Comparison of ENCODE assay signal across 8 cellular contexts in genomic region chr19:12995596-12996541, GRCh38. TPM values are rescaled to one million over a fixed set of nuclear protein-coding genes. Genes with fewer than 3 reads are reported as not detected.
DNase-seq lines count a peak whose midpoint lies in the region; ATAC-seq and TF ChIP-seq lines count a peak whose summit lies in the region.

No MANE protein-coding gene starts in this region.

- H3K9ac ChIP-seq in DND-41 (ENCODE audit: low read depth, low read length) = peak overlapping the region; percentile 46
- no peak overlapping the region for H3K9ac ChIP-seq in Loucy (ENCODE audit: low read depth, low read length, poor library complexity, severe bottlenecking)

- H3K36me3 ChIP-seq in DND-41 (ENCODE audit: insufficient read depth, low read length) (no peaks in the 10 kb centered on the region), Loucy (ENCODE audit: insufficient read depth, low read length) (no peaks in the 10 kb centered on the region), uterus (no peaks in the 10 kb centered on the region), OCI-LY7 (ENCODE audit: insufficient read depth, low read length) (no peaks in the 10 kb centered on the region)

- H3K4me3 ChIP-seq in DND-41 (ENCODE audit: low read depth in 1 of 2, low read length in 2 of 2) (peak overlapping the region in 1 of 2 experiments; percentile 60; a peak in 2 of 4 replicates), Loucy (ENCODE audit: low read length, poor library complexity, severe bottlenecking) (peak overlapping the region; percentile 61), coronary artery (peak overlapping the region; percentile 99), mononuclear cell (ENCODE audit: low read length) (peak overlapping the region; percentile 20), uterus (peak overlapping the region; percentile 63 to 68), OCI-LY7 (ENCODE audit: low read depth, low read length, poor library complexity, severe bottlenecking) (no peak overlapping the region)

- BruUV-seq in OCI-LY7 (replicated peaks; lab: Mats Ljungman, UMichigan) = no TSS peak

- H3F3A ChIP-seq in Loucy (ENCODE audit: low read depth) = no peaks in the 10 kb centered on the region

- H3K27ac ChIP-seq in DND-41 (ENCODE audit: low read length) (no peak overlapping the region), coronary artery (peak overlapping the region; percentile 94), uterus (peak overlapping the region; percentile 95 to 99), OCI-LY7 (ENCODE audit: low read depth, low read length, poor library complexity, severe bottlenecking) (no peak overlapping the region)

- peaks cover 19% of the 10 kb centered on the region for H3K4me1 ChIP-seq in DND-41 (ENCODE audit: insufficient read depth, low read length)
- peaks cover 6% of the 10 kb centered on the region for H3K4me1 ChIP-seq in Loucy (ENCODE audit: insufficient read depth, low read length, poor library complexity, severe bottlenecking)
- peaks cover 9% of the 10 kb centered on the region for H3K4me1 ChIP-seq in mononuclear cell (ENCODE audit: insufficient read depth, low read length)
- peaks cover 0 to 6% of the 10 kb centered on the region in 2 donors for H3K4me1 ChIP-seq in uterus
- H3K4me1 ChIP-seq in OCI-LY7 (ENCODE audit: insufficient read depth, low read length, poor library complexity, severe bottlenecking) = no peaks in the 10 kb centered on the region

- intact Hi-C loops in uterus (cut with DNase I; ENCODE audit: low total_unique reads) = no loop called here
- intact Hi-C loops in OCI-LY7 (cut with micrococcal nuclease; ENCODE audit: unreplicated experiment) = no loop called here

- peaks cover 19% of the 10 kb centered on the region; the same call in 1 of the 2 replicates for H4K20me1 ChIP-seq in DND-41 (ENCODE audit: insufficient read depth, low read length)
- no peaks in the 10 kb centered on the region for H4K20me1 ChIP-seq in Loucy (ENCODE audit: insufficient read depth, low read length, poor library complexity, severe bottlenecking)
- no peaks in the 10 kb centered on the region for H4K20me1 ChIP-seq in OCI-LY7 (ENCODE audit: insufficient read depth, low read length)

- CTCF ChIA-PET in OCI-LY7 (lab: Charles Lee; ENCODE audit: unreplicated experiment) = no interaction called here

- peak overlapping the region; percentile 76 for H3K4me2 ChIP-seq in DND-41 (ENCODE audit: insufficient read depth, low read length)
- peak overlapping the region; percentile 51 for H3K4me2 ChIP-seq in Loucy (ENCODE audit: low read depth, low read length, poor library complexity, severe bottlenecking)
- no peak overlapping the region; the same call in 1 of the 2 replicates for H3K4me2 ChIP-seq in OCI-LY7 (ENCODE audit: low read length)

- H3K27me3 ChIP-seq in DND-41 (ENCODE audit: insufficient read depth, low read length, poor library complexity) (peaks cover 6% of the 10 kb centered on the region), Loucy (ENCODE audit: insufficient read depth, low read length, poor library complexity, severe bottlenecking) (no peaks in the 10 kb centered on the region), mononuclear cell (ENCODE audit: insufficient read depth, low read length) (peaks cover 8% of the 10 kb centered on the region), uterus (no peaks in the 10 kb centered on the region)

- TF ChIP-seq CTCF in DND-41 (IDR thresholded peaks at IDR 0.05; ENCODE audit: borderline replicate concordance, extremely low read depth, low read length, poor library complexity, severe bottlenecking) (peak; percentile 36), Loucy (conservative IDR thresholded peaks at IDR 0.05; ENCODE audit: low read length) (no peak), coronary artery (IDR thresholded peaks at IDR 0.05) (no peak), uterus (IDR thresholded peaks at IDR 0.05) (no peak), OCI-LY7 (conservative IDR thresholded peaks at IDR 0.05; ENCODE audit: low read length) (no peak)

- H3K9me3 ChIP-seq in DND-41 (ENCODE audit: insufficient read depth, low read length, severe bottlenecking) = no peaks in the 10 kb centered on the region
- H3K9me3 ChIP-seq in Loucy (ENCODE audit: insufficient read depth, low read depth, low read length) = no peaks in the 10 kb centered on the region
- no peaks in the 10 kb centered on the region for H3K9me3 ChIP-seq in mononuclear cell (ENCODE audit: low read depth, low read length)
- H3K9me3 ChIP-seq in uterus = no peaks in the 10 kb centered on the region
- H3K9me3 ChIP-seq in OCI-LY7 (ENCODE audit: low read length) = no peaks in the 10 kb centered on the region

- H3K79me2 ChIP-seq in DND-41 (ENCODE audit: insufficient read depth, low read length) = peaks cover 4% of the 10 kb centered on the region; the same call in 1 of the 2 replicates
- no peaks in the 10 kb centered on the region for H3K79me2 ChIP-seq in Loucy (ENCODE audit: insufficient read depth, low read length)
- no peaks in the 10 kb centered on the region for H3K79me2 ChIP-seq in OCI-LY7 (ENCODE audit: insufficient read depth, low read depth, low read length)

- TF ChIP-seq POLR2A in uterus (IDR thresholded peaks at IDR 0.05) = peak in 1 of 2 donors; percentile 30

- ATAC-seq in DND-41 (ENCODE audit: insufficient read depth, low read depth) = peak; percentile 12; the same call in 1 of the 3 replicates

- H3K9me2 ChIP-seq in Loucy (replicated peaks; ENCODE audit: low read depth, low read length) = no peaks in the 10 kb centered on the region
- H3K9me2 ChIP-seq in OCI-LY7 (ENCODE audit: insufficient read depth, low read length) = no peaks in the 10 kb centered on the region

- DNase-seq in DND-41 (no peak), coronary artery (ENCODE audit: low spot score) (no peak), uterus (peak in 1 of 2 donors; percentile 59), MV-4-11 (lab: John Stamatoyannopoulos, UW) (no peak), NCI-H1436 (lab: John Stamatoyannopoulos, UW) (no peak), OCI-LY7 (ENCODE audit: low spot score) (no peak)

- peak overlapping the region; percentile 43; the same call in 1 of the 2 replicates for H2AFZ ChIP-seq in DND-41 (ENCODE audit: low read depth, low read length)
- H2AFZ ChIP-seq in Loucy (ENCODE audit: low read length) = no peak overlapping the region; the same call in 1 of the 2 replicates
- no peak overlapping the region for H2AFZ ChIP-seq in OCI-LY7 (ENCODE audit: low read length)

- POLR2A ChIA-PET in OCI-LY7 (lab: Charles Lee) = no interaction called here

RNA-seq across cellular contexts. Expression of gene NFIX, which starts 0.6 kb away (rescaled TPM):
- total RNA-seq in mononuclear cell (1.9 TPM), uterus (100 to 1,000 TPM in 2 of 4 donors, 10 to 100 TPM in 2; 27.4 to 381 (median 78.4) TPM), OCI-LY7 (2022) (0.68 and 0.72 TPM in 2 replicates)
- total RNA-seq in OCI-LY7 (2014; rRNA removed; shearing (Covaris generic)) = 0.03 and 0.16 TPM in 2 replicates

RNA-seq across cellular contexts. Expression of gene DAND5, which starts 26.5 kb away (rescaled TPM):
- total RNA-seq in mononuclear cell (not detected), uterus (under 1 TPM in 1 of 4 donors, not detected in 3; 0.14 TPM), OCI-LY7 (2022) (0.77 and 0.84 TPM in 2 replicates)
- total RNA-seq in OCI-LY7 (2014; rRNA removed; shearing (Covaris generic)) = 0.06 and 0.18 TPM in 2 replicates

RNA-seq across cellular contexts. Expression of gene GADD45GIP1, which starts 38.8 kb away (rescaled TPM):
- 5.2 TPM for total RNA-seq in mononuclear cell
- total RNA-seq in uterus = 10 to 100 TPM in 2 of 4 donors, 1 to 10 TPM in 2; 3.3 to 76.8 (median 12.8) TPM
- 29.5 and 43.0 TPM in 2 replicates for total RNA-seq in OCI-LY7 (2014; rRNA removed; shearing (Covaris generic))
- total RNA-seq in OCI-LY7 (2022) = 24.7 and 32.4 TPM in 2 replicates

RNA-seq across cellular contexts. Expression of gene RAD23A, which starts 50.2 kb away (rescaled TPM):
- total RNA-seq in mononuclear cell (48.8 TPM), uterus (100 to 1,000 TPM in 1 of 4 donors, 10 to 100 TPM in 3; 13.3 to 105 (median 64.4) TPM), OCI-LY7 (2022) (171 and 183 TPM in 2 replicates)
- total RNA-seq in OCI-LY7 (2014; rRNA removed; shearing (Covaris generic)) = 237 and 243 TPM in 2 replicates

RNA-seq across cellular contexts. Expression of gene CALR, which starts 57.5 kb away (rescaled TPM):
- total RNA-seq in mononuclear cell (434 TPM), uterus (100 to 1,000 TPM; 166 to 616 (median 392) TPM), OCI-LY7 (2022) (398 and 581 TPM in 2 replicates)
- 1,039 and 1,069 TPM in 2 replicates for total RNA-seq in OCI-LY7 (2014; rRNA removed; shearing (Covaris generic))

Comparison
In these comparisons a context has a peak if more than half of its experiments do, and no peak if none do; other contexts are left out.
1. H3K27ac ChIP-seq: peak in coronary artery (2 of 2) and uterus (2 of 2); none in DND-41 (single experiment) and OCI-LY7 (single experiment).